Comparison of ENCODE assay signal across 16 cellular contexts in genomic region chr12:129607293-129607692, GRCh38.
A peak's percentile ranks its signal among the peaks of the same experiment; 100 is the strongest.
DNase-seq lines count a peak whose midpoint lies in the region; ATAC-seq and TF ChIP-seq lines count a peak whose summit lies in the region.
"Had no signal": no experiment of that assay in that cellular context is flagged by ENCODE, and none has a peak within 500 bp of the region (broad histone marks: within the 10 kb centered on the region; RNA-seq: fewer than 3 reads in every experiment).

No MANE protein-coding gene starts in this region.

- no peaks in the 10 kb centered on the region for H3K79me2 ChIP-seq in smooth muscle cell (ENCODE audit: low read depth)

- no peaks in the 10 kb centered on the region for H3K27me3 ChIP-seq in HUES6 (ENCODE audit: control insufficient read depth, insufficient read depth, low read length)
- no peaks in the 10 kb centered on the region for H3K27me3 ChIP-seq in left lung
- no peaks in the 10 kb centered on the region for H3K27me3 ChIP-seq in smooth muscle cell (ENCODE audit: low read depth)
- H3K27me3 ChIP-seq: BLaER1 treated with 17β-estradiol and CSF1 and Interleukin-3, amounts not matched to agents 10 nM and 100 nM; esophagus squamous epithelium; upper lobe of right lung had no signal

- 53% methylated on average over 6 of the region's 6 CpGs for WGBS in smooth muscle cell (ENCODE audit: low lambda C conversion rate)

- no peak overlapping the region for H2AFZ ChIP-seq in smooth muscle cell (ENCODE audit: low read depth)

- H3K36me3 ChIP-seq in HUES6 (ENCODE audit: control insufficient read depth, insufficient read depth, low read length) (no peaks in the 10 kb centered on the region), left lung (no peaks in the 10 kb centered on the region), smooth muscle cell (ENCODE audit: low read depth) (no peaks in the 10 kb centered on the region)
- H3K36me3 ChIP-seq: BLaER1 treated with 17β-estradiol and CSF1 and Interleukin-3, amounts not matched to agents 10 nM and 100 nM; esophagus squamous epithelium; upper lobe of right lung had no signal

- H3K9ac ChIP-seq in HUES6 (ENCODE audit: low read length) (no peak overlapping the region), smooth muscle cell (ENCODE audit: low read depth) (no peak overlapping the region)
- H3K9ac ChIP-seq: BLaER1 treated with 17β-estradiol and CSF1 and Interleukin-3, amounts not matched to agents 10 nM and 100 nM had no signal

- H3K4me2 ChIP-seq in smooth muscle cell: peak overlapping the region; percentile 33
- H3K4me2 ChIP-seq: BLaER1 treated with 17β-estradiol and CSF1 and Interleukin-3, amounts not matched to agents 10 nM and 100 nM had no signal

- ATAC-seq in left lung: peak; percentile 50
- no peak for ATAC-seq in HG03045 (IDR thresholded peaks at IDR 0.05; ENCODE audit: unreplicated experiment)
- ATAC-seq: SK-N-SH treated with all-trans-retinoic acid at 6 μM for 48 hours; stimulated activated effector memory CD8-positive, alpha-beta T cell treated with anti-CD3 and anti-CD28 coated beads, Interleukin-12 subunit alpha, Interleukin-12 subunit beta, amount 100 ng/mL, for 72 hours; upper lobe of right lung had no signal

- peaks cover 27% of the 10 kb centered on the region for H3K4me1 ChIP-seq in HUES6 (ENCODE audit: control insufficient read depth, insufficient read depth, low read length)
- H3K4me1 ChIP-seq in left lung: no peaks in the 10 kb centered on the region
- peaks cover 15% of the 10 kb centered on the region for H3K4me1 ChIP-seq in smooth muscle cell (ENCODE audit: low read depth)
- H3K4me1 ChIP-seq: BLaER1 treated with 17β-estradiol and CSF1 and Interleukin-3, amounts not matched to agents 10 nM and 100 nM; esophagus squamous epithelium; upper lobe of right lung had no signal

- TF ChIP-seq CTCF in astrocyte of the spinal cord (IDR thresholded peaks at IDR 0.05; ENCODE audit: low read depth, low read length) (no peak), left lung (IDR thresholded peaks at IDR 0.05) (no peak), smooth muscle cell (IDR thresholded peaks at IDR 0.05; ENCODE audit: borderline replicate concordance, insufficient read depth, poor library complexity, severe bottlenecking) (no peak)

- no peak overlapping the region for H3K4me3 ChIP-seq in HUES6 (ENCODE audit: low read depth, low read length)
- no peak overlapping the region for H3K4me3 ChIP-seq in astrocyte of the spinal cord (ENCODE audit: low read depth, low read length)
- no peak overlapping the region for H3K4me3 ChIP-seq in left lung
- no peak overlapping the region for H3K4me3 ChIP-seq in smooth muscle cell
- H3K4me3 ChIP-seq: BLaER1 treated with 17β-estradiol and CSF1 and Interleukin-3, amounts not matched to agents 10 nM and 100 nM; esophagus squamous epithelium; upper lobe of right lung had no signal

- intact Hi-C loops in left lung (cut with DNase I): no loop called here

- H3K27ac ChIP-seq in HUES6 (ENCODE audit: low read depth, low read length) (0 out of 2 replicates have a peak overlapping the region, but pooled peaks have one; percentile 28), left lung (no peak overlapping the region), smooth muscle cell (ENCODE audit: low read depth) (no peak overlapping the region)
- H3K27ac ChIP-seq: BLaER1 treated with 17β-estradiol and CSF1 and Interleukin-3, amounts not matched to agents 10 nM and 100 nM; esophagus squamous epithelium; upper lobe of right lung had no signal

- H3F3A ChIP-seq in smooth muscle cell (ENCODE audit: low read depth): no peaks in the 10 kb centered on the region

- DNase-seq in astrocyte of the spinal cord (ENCODE audit: low read depth, low spot score): peak; percentile 90
- DNase-seq in left lung: no peak
- no peak for DNase-seq in smooth muscle cell (lab: John Stamatoyannopoulos, UW; ENCODE audit: unreplicated experiment)
- DNase-seq in KG1 (lab: John Stamatoyannopoulos, UW): no peak
- no peak for DNase-seq in NCI-H1105 (lab: John Stamatoyannopoulos, UW)
- DNase-seq: activated CD4-positive, CD25-positive, alpha-beta regulatory T cell; activated CD8-positive, alpha-beta memory T cell treated with anti-CD3 and anti-CD28 coated beads, Interleukin-2, amount 50 U/mL, for 4 hours; esophagus squamous epithelium; NCI-H1048; stimulated activated CD4-positive, alpha-beta T cell treated with anti-CD3 and anti-CD28 coated beads, Interleukin-4, amount 100 ng/mL, for 4 hours; upper lobe of right lung had no signal

- H3K9me3 ChIP-seq in HUES6 (ENCODE audit: control insufficient read depth, insufficient read depth, low read depth, low read length) (no peaks in the 10 kb centered on the region), left lung (peaks cover 0 to 9% of the 10 kb centered on the region in 2 donors), smooth muscle cell (replicated peaks; ENCODE audit: low read depth) (no peaks in the 10 kb centered on the region)
- H3K9me3 ChIP-seq: upper lobe of right lung had no signal

- H4K20me1 ChIP-seq in smooth muscle cell (ENCODE audit: low read depth): no peaks in the 10 kb centered on the region
- H4K20me1 ChIP-seq: BLaER1 treated with 17β-estradiol and CSF1 and Interleukin-3, amounts not matched to agents 10 nM and 100 nM had no signal

- in situ Hi-C loops in astrocyte of the spinal cord (cut with HindIII; ENCODE audit: low sequenced_read_pairs): no loop called here
